ENCODE assay signal across 30 cellular contexts in genomic region chr5:37683072-37683471, GRCh38.
"Had no signal": no experiment of that assay in that cellular context is flagged by ENCODE, and none has a peak within 500 bp of the region (broad histone marks: within the 10 kb centered on the region; RNA-seq: fewer than 3 reads in every experiment).

No MANE protein-coding gene starts in this region.

- H3K4me1 ChIP-seq: adrenal gland, ascending aorta, body of pancreas, breast epithelium had no signal

- H3K4me3 ChIP-seq: adrenal gland, ascending aorta, body of pancreas, breast epithelium, cardiac muscle cell had no signal

- H3K27me3 ChIP-seq: adrenal gland, ascending aorta, body of pancreas, brain microvascular endothelial cell, breast epithelium, cardiac muscle cell had no signal

- H3K36me3 ChIP-seq: adrenal gland, ascending aorta, brain microvascular endothelial cell, breast epithelium, cardiac muscle cell had no signal

- H3K27ac ChIP-seq: adrenal gland, ascending aorta, body of pancreas, brain microvascular endothelial cell, breast epithelium, cardiac muscle cell had no signal

- FAIRE-seq: bronchial epithelial cell had no signal

- H3K9me3 ChIP-seq: adrenal gland, body of pancreas had no signal

- DNase-seq: activated effector memory CD4-positive, alpha-beta T cell treated with anti-CD3 and anti-CD28 coated beads, Interleukin-2, amount 50 U/mL, for 16 hours; activated effector memory CD4-positive, alpha-beta T cell treated with Interleukin-2 at 50 U/mL for 16 hours; activated gamma-delta T cell; activated gamma-delta T cell treated with Interleukin-2 at 50 U/mL for 16 hours; activated naive CD4-positive, alpha-beta T cell; activated naive CD4-positive, alpha-beta T cell treated with anti-CD3 and anti-CD28 coated beads for 36 hours; activated naive CD4-positive, alpha-beta T cell treated with anti-CD3 and anti-CD28 coated beads, Interleukin-2, amount 10 ng/mL, durations not matched to agents 7 days and 5 days; activated naive CD4-positive, alpha-beta T cell treated with anti-CD3 and anti-CD28 coated beads, Interleukin-2, amount 50 U/mL, for 16 hours; activated naive CD4-positive, alpha-beta T cell treated with Interleukin-2 at 50 U/mL for 16 hours; activated naive CD8-positive, alpha-beta T cell treated with anti-CD3 and anti-CD28 coated beads for 36 hours; activated naive CD8-positive, alpha-beta T cell treated with anti-CD3 and anti-CD28 coated beads, Interleukin-2, amount 10 ng/mL, durations not matched to agents 7 days and 5 days; activated naive CD8-positive, alpha-beta T cell treated with anti-CD3 and anti-CD28 coated beads, Interleukin-2, amount 50 U/mL, for 24 hours; activated T-cell treated with anti-CD3 and anti-CD28 coated beads, Interleukin-2, amount 50 U/mL, for 24 hours; activated T-cell treated with anti-CD3 and anti-CD28 coated beads, Interleukin-2, amount 50 U/mL, for 4 hours; activated T-cell treated with anti-CD3 and anti-CD28 coated beads, Interleukin-2, amount 50 U/mL, for 48 hours; activated T-cell treated with anti-CD3 and anti-CD28 coated beads, Interleukin-2, amount 50 U/mL, for 72 hours; adrenal gland; amniotic stem cell; amygdala; anterior cingulate cortex; aorta; body of pancreas; brain microvascular endothelial cell; caudate nucleus; central memory CD4-positive, alpha-beta T cell; cerebellar nuclear complex had no signal
